Comparison of ENCODE assay signal across 8 cellular contexts in genomic region chr3:197737319-197737649, GRCh38. TPM values are rescaled to one million over a fixed set of nuclear protein-coding genes. Genes with fewer than 3 reads are reported as not detected.
DNase-seq lines count a peak whose midpoint lies in the region; ATAC-seq and TF ChIP-seq lines count a peak whose summit lies in the region.

No MANE protein-coding gene starts in this region.

- peak overlapping the region; percentile 60 to 87 (median 84); a peak in 21 of 22 replicates for H3K9ac ChIP-seq in BLaER1 treated with 17β-estradiol and CSF1 and Interleukin-3, amounts not matched to agents 10 nM and 100 nM

- H3K4me3 ChIP-seq in BLaER1 treated with 17β-estradiol and CSF1 and Interleukin-3, amounts not matched to agents 10 nM and 100 nM: peak overlapping the region; percentile 80 to 97 (median 92)
- peak overlapping the region; percentile 91 for H3K4me3 ChIP-seq in NB4 (ENCODE audit: low read depth, low read length)
- H3K4me3 ChIP-seq in dorsolateral prefrontal cortex: peak overlapping the region; percentile 68 to 99 (median 93)

- peaks cover 23 to 26% of the 10 kb centered on the region in 2 donors for H3K4me1 Mint-ChIP-seq in natural killer cell

- no peaks in the 10 kb centered on the region for H3K36me3 Mint-ChIP-seq in natural killer cell

- DNase-seq in NB4 (ENCODE audit: low read depth) (no peak), dorsolateral prefrontal cortex (peak in 1 of 10 donors; percentile 11), natural killer cell (no peak), OCI-M1 (lab: John Stamatoyannopoulos, UW) (no peak), A172 (ENCODE audit: low spot score) (no peak)

- H3K27me3 Mint-ChIP-seq in natural killer cell (ENCODE audit: low read depth in 2 of 2): no peaks in the 10 kb centered on the region

- peak overlapping the region in 8 of 11 experiments; percentile 40 to 78 (median 58); a peak in 16 of 22 replicates for H3K27ac ChIP-seq in BLaER1 treated with 17β-estradiol and CSF1 and Interleukin-3, amounts not matched to agents 10 nM and 100 nM
- H3K27ac ChIP-seq in dorsolateral prefrontal cortex: peak overlapping the region in 58 of 59 donors; percentile 18 to 95 (median 87)

- ATAC-seq in natural killer cell (no peak), GM19324 (IDR thresholded peaks at IDR 0.05; ENCODE audit: low FRiP score, unreplicated experiment) (no peak), GM21737 (IDR thresholded peaks at IDR 0.05; ENCODE audit: unreplicated experiment) (no peak)

- H3K9me3 ChIP-seq in BLaER1 treated with 17β-estradiol and CSF1 and Interleukin-3, amounts not matched to agents 10 nM and 100 nM (replicated peaks in 1 of 11): no peaks in the 10 kb centered on the region

- H4K20me1 ChIP-seq in BLaER1 treated with 17β-estradiol and CSF1 and Interleukin-3, amounts not matched to agents 10 nM and 100 nM: peaks cover 3 to 36% (median 10%) of the 10 kb centered on the region in 11 experiments; a peak in 13 of 22 replicates

- TF ChIP-seq POLR2A in NB4 (IDR thresholded peaks at IDR 0.05; ENCODE audit: extremely low read depth, insufficient read length): no peak

- peaks cover 35 to 53% (median 47%) of the 10 kb centered on the region in 10 experiments for H3K4me1 ChIP-seq in BLaER1 treated with 17β-estradiol and CSF1 and Interleukin-3, amounts not matched to agents 10 nM and 100 nM

- intact Hi-C loops in dorsolateral prefrontal cortex (cut with DNase I) (loop anchor here (1.0 to 2.0 kb wide), 4 partner anchors 12 to 54 kb away; partner anchors contain the start of genes FYTTD1 (in 1 of the 2) and LRCH3 (in 1 of the 2)), natural killer cell (cut with micrococcal nuclease) (loop anchor here (1.0 kb wide), 1 partner anchor 12 kb away; the partner anchor contains the start of gene FYTTD1)

- H3K27ac Mint-ChIP-seq in natural killer cell: peak overlapping the region; percentile 77

- peaks cover 0 to 3% (median 0%) of the 10 kb centered on the region in 11 experiments; a peak in 1 of 22 replicates for H3K36me3 ChIP-seq in BLaER1 treated with 17β-estradiol and CSF1 and Interleukin-3, amounts not matched to agents 10 nM and 100 nM

- TF ChIP-seq CTCF in NB4 (IDR thresholded peaks at IDR 0.05; ENCODE audit: low read depth, low read length): no peak
- TF ChIP-seq CTCF in dorsolateral prefrontal cortex (IDR thresholded peaks at IDR 0.05 in 54 of 56, conservative IDR thresholded peaks at IDR 0.05 in 2 of 56; ENCODE audit: low read depth in 1 of 56, partially characterized antibody in 56 of 56): no peak
- no peak for TF ChIP-seq CTCF in natural killer cell (IDR thresholded peaks at IDR 0.05)

- H3K4me3 Mint-ChIP-seq in natural killer cell: peak overlapping the region; percentile 92

- no peaks in the 10 kb centered on the region for H3K9me3 Mint-ChIP-seq in natural killer cell

- no peaks in the 10 kb centered on the region for H3K27me3 ChIP-seq in BLaER1 treated with 17β-estradiol and CSF1 and Interleukin-3, amounts not matched to agents 10 nM and 100 nM
- no peaks in the 10 kb centered on the region for H3K27me3 ChIP-seq in dorsolateral prefrontal cortex

- peak overlapping the region; percentile 85 to 99 (median 94) for H3K4me2 ChIP-seq in BLaER1 treated with 17β-estradiol and CSF1 and Interleukin-3, amounts not matched to agents 10 nM and 100 nM

RNA-seq across cellular contexts. Expression of gene RUBCN, which starts 0.6 kb away (rescaled TPM):
- 100 to 1,000 TPM in 7 of 120 experiments, 10 to 100 TPM in 113; 53.9 to 114 (median 81.9) TPM for total RNA-seq in dorsolateral prefrontal cortex
- 10 to 100 TPM; 51.2 to 58.5 (median 57.6) TPM for total RNA-seq in natural killer cell
- 27.0 and 42.2 TPM in 2 replicates for total RNA-seq in A172 (2014; rRNA removed; shearing (Covaris generic))

RNA-seq across cellular contexts. Expression of gene FYTTD1, which starts 12.4 kb away (rescaled TPM):
- 10 to 100 TPM; 31.0 to 60.1 (median 47.7) TPM for total RNA-seq in dorsolateral prefrontal cortex
- 10 to 100 TPM; 58.0 to 75.6 (median 72.2) TPM for total RNA-seq in natural killer cell
- total RNA-seq in A172 (2014; rRNA removed; shearing (Covaris generic)): 69.8 and 87.7 TPM in 2 replicates

RNA-seq across cellular contexts. Expression of gene LRCH3, which starts 53.8 kb away (rescaled TPM):
- total RNA-seq in dorsolateral prefrontal cortex: 10 to 100 TPM; 42.2 to 98.1 (median 64.6) TPM
- 10 to 100 TPM; 68.1 to 90.5 (median 90.3) TPM for total RNA-seq in natural killer cell
- total RNA-seq in A172 (2014; rRNA removed; shearing (Covaris generic)): 23.0 and 23.8 TPM in 2 replicates
